32 cellular contexts compared by ENCODE assay signal in the genomic region with DNA sequence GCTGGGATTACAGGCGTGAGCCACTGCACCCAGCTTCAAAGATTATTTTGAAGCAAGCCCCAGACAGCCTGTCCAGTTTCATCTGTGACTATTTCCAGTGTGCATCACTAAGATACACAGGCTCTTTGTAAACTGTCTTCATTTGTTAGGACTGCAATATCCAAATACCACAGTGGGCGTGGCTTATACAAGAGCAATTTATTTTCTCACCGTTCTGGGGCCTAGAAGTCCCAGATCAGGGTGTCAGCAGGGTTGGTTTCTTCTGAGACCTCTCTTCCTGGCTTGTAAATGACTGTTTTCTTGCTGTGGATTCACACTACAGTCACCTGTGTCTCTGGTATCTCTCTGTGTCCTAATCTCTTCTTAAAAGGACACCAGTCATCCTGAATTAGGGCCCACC. TPM values are rescaled to one million over a fixed set of nuclear protein-coding genes. Genes with fewer than 3 reads are reported as not detected.
"Had no signal": no experiment of that assay in that cellular context is flagged by ENCODE, and none has a peak within 500 bp of the region (broad histone marks: within the 10 kb centered on the region; RNA-seq: fewer than 3 reads in every experiment).

No MANE protein-coding gene starts in this region.

- ATAC-seq: activated CD8-positive, alpha-beta memory T cell treated with anti-CD3 and anti-CD28 coated beads, Interleukin-2, amount 10 ng/mL, durations not matched to agents 7 days and 5 days; activated CD8-positive, alpha-beta T cell treated with anti-CD3 and anti-CD28 coated beads, Interleukin-2, amount 10 ng/mL, durations not matched to agents 7 days and 5 days; body of pancreas; esophagus mucosa; heart left ventricle; left lobe of liver; lower lobe of right lung; stimulated activated naive B cell treated with anti-CD40 and anti-IgM and Interleukin-4, amounts not matched to agents 10 μg/mL and 1 μg/mL and 100 μg/mL, for 72 hours had no signal

- H3K27ac Mint-ChIP-seq: activated B cell treated with CpG ODN at 0.5 μM for 24 hours; activated CD8-positive, alpha-beta memory T cell treated with anti-CD3 and anti-CD28 coated beads, Interleukin-2, amount 10 ng/mL, durations not matched to agents 7 days and 5 days; activated CD8-positive, alpha-beta T cell treated with anti-CD3 and anti-CD28 coated beads, Interleukin-2, amount 10 ng/mL, durations not matched to agents 7 days and 5 days; activated naive CD4-positive, alpha-beta T cell treated with anti-CD3 and anti-CD28 coated beads, Interleukin-2, amount 10 ng/mL, durations not matched to agents 7 days and 5 days; progenitor cell of endocrine pancreas; stimulated activated naive B cell treated with anti-CD40 and anti-IgM and Interleukin-4, amounts not matched to agents 10 μg/mL and 1 μg/mL and 100 μg/mL, for 72 hours; T-helper 2 cell treated with Interferon-gamma antibody and Interleukin-4, amounts not matched to agents 5 μg/mL and 100 μg/mL, for 36 hours had no signal

- H3K4me3 ChIP-seq: body of pancreas, cardiac muscle cell, heart left ventricle, lower lobe of right lung, stomach, thyroid gland, upper lobe of left lung, vagina had no signal

- H3K27me3 Mint-ChIP-seq: activated B cell treated with CpG ODN at 0.5 μM for 24 hours; activated CD8-positive, alpha-beta memory T cell treated with anti-CD3 and anti-CD28 coated beads, Interleukin-2, amount 10 ng/mL, durations not matched to agents 7 days and 5 days; activated naive CD4-positive, alpha-beta T cell treated with anti-CD3 and anti-CD28 coated beads, Interleukin-2, amount 10 ng/mL, durations not matched to agents 7 days and 5 days; progenitor cell of endocrine pancreas; stimulated activated naive B cell treated with anti-CD40 and anti-IgM and Interleukin-4, amounts not matched to agents 10 μg/mL and 1 μg/mL and 100 μg/mL, for 72 hours had no signal

- H3K4me3 Mint-ChIP-seq: activated B cell treated with CpG ODN at 0.5 μM for 24 hours; activated CD8-positive, alpha-beta memory T cell treated with anti-CD3 and anti-CD28 coated beads, Interleukin-2, amount 10 ng/mL, durations not matched to agents 7 days and 5 days; activated CD8-positive, alpha-beta T cell treated with anti-CD3 and anti-CD28 coated beads, Interleukin-2, amount 10 ng/mL, durations not matched to agents 7 days and 5 days; activated naive CD4-positive, alpha-beta T cell treated with anti-CD3 and anti-CD28 coated beads, Interleukin-2, amount 10 ng/mL, durations not matched to agents 7 days and 5 days; nephron; stimulated activated naive B cell treated with anti-CD40 and anti-IgM and Interleukin-4, amounts not matched to agents 10 μg/mL and 1 μg/mL and 100 μg/mL, for 72 hours; T-helper 2 cell treated with Interferon-gamma antibody and Interleukin-4, amounts not matched to agents 5 μg/mL and 100 μg/mL, for 36 hours had no signal

- H3K9me3 ChIP-seq: body of pancreas, heart left ventricle, lower lobe of right lung, stomach, upper lobe of left lung, vagina had no signal

- H3K27me3 ChIP-seq: body of pancreas, cardiac muscle cell, heart left ventricle, stomach, thyroid gland, upper lobe of left lung, vagina had no signal

- H3K27ac ChIP-seq: body of pancreas, cardiac muscle cell, heart left ventricle, lower lobe of right lung, stomach, thyroid gland, upper lobe of left lung, vagina had no signal

- H3K9me3 Mint-ChIP-seq: activated B cell treated with CpG ODN at 0.5 μM for 24 hours; activated naive CD4-positive, alpha-beta T cell treated with anti-CD3 and anti-CD28 coated beads, Interleukin-2, amount 10 ng/mL, durations not matched to agents 7 days and 5 days; nephron; stimulated activated naive B cell treated with anti-CD40 and anti-IgM and Interleukin-4, amounts not matched to agents 10 μg/mL and 1 μg/mL and 100 μg/mL, for 72 hours; T-helper 2 cell treated with Interferon-gamma antibody and Interleukin-4, amounts not matched to agents 5 μg/mL and 100 μg/mL, for 36 hours had no signal

- DNase-seq: activated B cell treated with CpG ODN at 0.5 μM for 24 hours; activated CD8-positive, alpha-beta memory T cell treated with anti-CD3 and anti-CD28 coated beads, Interleukin-2, amount 10 ng/mL, durations not matched to agents 7 days and 5 days; activated CD8-positive, alpha-beta T cell treated with anti-CD3 and anti-CD28 coated beads, Interleukin-2, amount 10 ng/mL, durations not matched to agents 7 days and 5 days; activated effector memory CD4-positive, alpha-beta T cell treated with Interleukin-2 at 50 U/mL for 16 hours; activated naive CD4-positive, alpha-beta T cell treated with anti-CD3 and anti-CD28 coated beads, Interleukin-2, amount 10 ng/mL, durations not matched to agents 7 days and 5 days; activated T-cell treated with anti-CD3 and anti-CD28 coated beads, Interleukin-2, amount 50 U/mL, for 48 hours; anterior cingulate cortex; body of pancreas; cortex of kidney; foreskin fibroblast; heart left ventricle; kidney glomerular epithelial cell; lower lobe of right lung; mesenchymal stem cell; stimulated activated CD4-positive, alpha-beta T cell treated with anti-CD3 and anti-CD28 coated beads, Interleukin-15, amount 100 ng/mL, for 24 hours; stimulated activated CD4-positive, alpha-beta T cell treated with anti-CD3 and anti-CD28 coated beads, Interleukin-2, amount 100 ng/mL, for 24 hours; stimulated activated naive B cell treated with anti-CD40 and anti-IgM and Interleukin-4, amounts not matched to agents 10 μg/mL and 1 μg/mL and 100 μg/mL, for 72 hours; stomach; T-helper 1 cell; thyroid gland; upper lobe of left lung had no signal

- H3K4me1 Mint-ChIP-seq: activated B cell treated with CpG ODN at 0.5 μM for 24 hours; activated CD8-positive, alpha-beta memory T cell treated with anti-CD3 and anti-CD28 coated beads, Interleukin-2, amount 10 ng/mL, durations not matched to agents 7 days and 5 days; activated naive CD4-positive, alpha-beta T cell treated with anti-CD3 and anti-CD28 coated beads, Interleukin-2, amount 10 ng/mL, durations not matched to agents 7 days and 5 days had no signal

RNA-seq across cellular contexts. Expression of a gene that starts 59.7 kb away (rescaled TPM):
- total RNA-seq: activated B cell treated with CpG ODN at 0.5 μM for 24 hours; activated CD8-positive, alpha-beta memory T cell treated with anti-CD3 and anti-CD28 coated beads, Interleukin-2, amount 10 ng/mL, durations not matched to agents 7 days and 5 days; activated CD8-positive, alpha-beta T cell treated with anti-CD3 and anti-CD28 coated beads, Interleukin-2, amount 10 ng/mL, durations not matched to agents 7 days and 5 days; body of pancreas; cardiac muscle cell; chondrocyte; endothelial cell of umbilical vein; esophagus mucosa; heart left ventricle; left lobe of liver; lower lobe of right lung; osteocyte; progenitor cell of endocrine pancreas; renal cortical epithelial cell; thyroid gland; upper lobe of left lung; vagina had no signal
- polyA plus RNA-seq: endothelial cell of umbilical vein, heart left ventricle had no signal
